23 cellular contexts compared by ENCODE assay signal in genomic region chr3:126818696-126819095, GRCh38.
"Had no signal": no experiment of that assay in that cellular context is flagged by ENCODE, and none has a peak within 500 bp of the region (broad histone marks: within the 10 kb centered on the region; RNA-seq: fewer than 3 reads in every experiment).

No MANE protein-coding gene starts in this region.

- DNase-seq: dermis blood vessel endothelial cell; effector memory CD4-positive, alpha-beta T cell; esophagus squamous epithelium; foreskin melanocyte; left ventricle myocardium superior; lower lobe of right lung; natural killer cell; occipital lobe; ovary; posterior cingulate gyrus; psoas muscle; right cardiac atrium; sigmoid colon; spleen; stimulated activated CD4-positive, alpha-beta T cell treated with anti-CD3 and anti-CD28 coated beads, Interleukin-4, amount 100 ng/mL, for 4 hours; stimulated activated naive CD8-positive, alpha-beta T cell treated with anti-CD3 and anti-CD28 coated beads, Interleukin-15, Interleukin-2, amounts not matched to agents 100 U/mL and 50 U/mL, for 24 hours; substantia nigra; testis; tibial artery had no signal

- H3K27ac ChIP-seq: coronary artery, esophagus squamous epithelium, lower lobe of right lung, ovary, psoas muscle, sigmoid colon, skin epidermis, testis, tibial artery had no signal

- H3K36me3 Mint-ChIP-seq: natural killer cell had no signal

- H3K36me3 ChIP-seq: esophagus squamous epithelium, lower lobe of right lung, ovary, sigmoid colon, spleen, tibial artery had no signal

- ATAC-seq: left ventricle myocardium superior; lower lobe of right lung; natural killer cell; psoas muscle; right cardiac atrium; stimulated activated memory B cell treated with anti-CD40 and anti-IgM and Interleukin-4, amounts not matched to agents 10 μg/mL and 1 μg/mL and 100 μg/mL, for 72 hours; stimulated activated naive CD8-positive, alpha-beta T cell treated with anti-CD3 and anti-CD28 coated beads, Interleukin-15, Interleukin-2, amounts not matched to agents 100 U/mL and 50 U/mL, for 24 hours had no signal

- H3K27me3 Mint-ChIP-seq: stimulated activated memory B cell treated with anti-CD40 and anti-IgM and Interleukin-4, amounts not matched to agents 10 μg/mL and 1 μg/mL and 100 μg/mL, for 72 hours; type B pancreatic cell had no signal

- H3K9me3 ChIP-seq: esophagus squamous epithelium, lower lobe of right lung, ovary, psoas muscle, sigmoid colon, testis, tibial artery had no signal

- H3K4me3 ChIP-seq: coronary artery, esophagus squamous epithelium, lower lobe of right lung, ovary, psoas muscle, sigmoid colon, skin epidermis, spleen, testis, tibial artery had no signal

- H3K27me3 ChIP-seq: esophagus squamous epithelium, ovary, sigmoid colon, spleen, testis, tibial artery had no signal

- H3K27ac Mint-ChIP-seq: natural killer cell; stimulated activated memory B cell treated with anti-CD40 and anti-IgM and Interleukin-4, amounts not matched to agents 10 μg/mL and 1 μg/mL and 100 μg/mL, for 72 hours; type B pancreatic cell had no signal

- H3K9me3 Mint-ChIP-seq: natural killer cell; stimulated activated memory B cell treated with anti-CD40 and anti-IgM and Interleukin-4, amounts not matched to agents 10 μg/mL and 1 μg/mL and 100 μg/mL, for 72 hours had no signal

- H3K4me1 Mint-ChIP-seq: stimulated activated memory B cell treated with anti-CD40 and anti-IgM and Interleukin-4, amounts not matched to agents 10 μg/mL and 1 μg/mL and 100 μg/mL, for 72 hours had no signal

- H3K4me3 Mint-ChIP-seq: natural killer cell; stimulated activated memory B cell treated with anti-CD40 and anti-IgM and Interleukin-4, amounts not matched to agents 10 μg/mL and 1 μg/mL and 100 μg/mL, for 72 hours; type B pancreatic cell had no signal
